In the genomic region with DNA sequence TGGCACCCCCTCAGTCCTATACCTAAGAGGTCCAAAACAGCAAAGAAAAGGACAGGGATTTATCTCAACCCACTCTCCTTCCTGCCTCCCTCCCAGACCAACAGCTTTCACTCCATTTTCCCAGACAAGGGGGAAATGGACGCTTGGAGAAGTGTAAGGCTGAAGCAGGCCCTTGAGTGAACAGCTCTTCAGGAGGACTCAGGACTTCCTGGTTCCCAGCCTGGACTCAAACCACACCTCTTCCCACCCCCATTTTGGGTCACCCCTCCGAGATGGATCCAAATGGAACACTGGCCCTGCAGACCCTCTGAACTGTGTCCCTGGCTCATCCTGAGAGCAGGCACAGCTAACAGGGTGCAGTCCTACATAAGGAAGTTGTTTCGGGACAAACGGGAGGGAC, we compare ENCODE assay signal across 8 cellular contexts. TPM values are rescaled to one million over a fixed set of nuclear protein-coding genes. Genes with fewer than 3 reads are reported as not detected.
A peak's percentile ranks its signal among the peaks of the same experiment; 100 is the strongest.
DNase-seq lines count a peak whose midpoint lies in the region; ATAC-seq and TF ChIP-seq lines count a peak whose summit lies in the region.

No MANE protein-coding gene starts in this region.

- H3K27me3 ChIP-seq in iPS-20b (ENCODE audit: insufficient read depth, low read length) = no peaks in the 10 kb centered on the region

- H3K36me3 ChIP-seq in iPS-20b (ENCODE audit: insufficient read depth, low read depth, low read length) = peaks cover 30% of the 10 kb centered on the region

- DNase-seq in activated CD8-positive, alpha-beta memory T cell treated with anti-CD3 and anti-CD28 coated beads, Interleukin-2, amount 10 ng/mL, durations not matched to agents 7 days and 5 days = no peak
- no peak for DNase-seq in activated CD8-positive, alpha-beta memory T cell treated with anti-CD3 and anti-CD28 coated beads, Interleukin-2, amount 50 U/mL, for 48 hours
- DNase-seq in activated B cell treated with CpG ODN at 0.5 μM for 24 hours (no peak), substantia nigra (lab: John Stamatoyannopoulos, UW) (no peak), DMS 273 treated with DMSO at 0.1 percent for 48 hours (lab: John Stamatoyannopoulos, UW) (no peak), occipital lobe (lab: John Stamatoyannopoulos, UW) (no peak)

- H3K4me1 ChIP-seq in iPS-20b (ENCODE audit: insufficient read depth, low read length) = peaks cover 17% of the 10 kb centered on the region

- POLR2A ChIA-PET in activated B cell treated with CpG ODN at 0.5 μM for 24 hours (lab: Charles Lee) = interaction anchor here (1.0 to 1.6 kb wide), 3 partner anchors 34 to 73 kb away, joined by 3 to 8 read pairs (median 7); partner anchors contain the start of gene TUBA1B

- no peak for ATAC-seq in activated CD8-positive, alpha-beta memory T cell treated with anti-CD3 and anti-CD28 coated beads, Interleukin-2, amount 10 ng/mL, durations not matched to agents 7 days and 5 days
- no peak for ATAC-seq in activated B cell treated with CpG ODN at 0.5 μM for 24 hours (ENCODE audit: low read depth)
- ATAC-seq in GM19467 (IDR thresholded peaks at IDR 0.05; ENCODE audit: unreplicated experiment) = no peak

- peak overlapping the region; percentile 98 for H3K9ac ChIP-seq in iPS-20b (ENCODE audit: low read depth, low read length)

- peak overlapping the region; percentile 72 for H3K27ac Mint-ChIP-seq in activated CD8-positive, alpha-beta memory T cell treated with anti-CD3 and anti-CD28 coated beads, Interleukin-2, amount 10 ng/mL, durations not matched to agents 7 days and 5 days
- peak overlapping the region; percentile 76 for H3K27ac Mint-ChIP-seq in activated B cell treated with CpG ODN at 0.5 μM for 24 hours

- TF ChIP-seq CTCF in activated B cell treated with CpG ODN at 0.5 μM for 24 hours (IDR thresholded peaks at IDR 0.05) = no peak

- no peak overlapping the region for H3K27ac ChIP-seq in iPS-20b (ENCODE audit: low read length)
- H3K27ac ChIP-seq in substantia nigra (ENCODE audit: low read depth, low read length, poor library complexity, severe bottlenecking) = peak overlapping the region; percentile 99

- H3K9me3 ChIP-seq in iPS-20b (ENCODE audit: insufficient read depth, low read depth, low read length) = no peaks in the 10 kb centered on the region

- no peaks in the 10 kb centered on the region for H3K9me3 Mint-ChIP-seq in activated CD8-positive, alpha-beta memory T cell treated with anti-CD3 and anti-CD28 coated beads, Interleukin-2, amount 10 ng/mL, durations not matched to agents 7 days and 5 days (ENCODE audit: low read depth)
- H3K9me3 Mint-ChIP-seq in activated B cell treated with CpG ODN at 0.5 μM for 24 hours = no peaks in the 10 kb centered on the region

- H3K4me3 ChIP-seq in iPS-20b (ENCODE audit: low read length) = peak overlapping the region; percentile 89

- peaks cover 18% of the 10 kb centered on the region for H3K36me3 Mint-ChIP-seq in activated CD8-positive, alpha-beta memory T cell treated with anti-CD3 and anti-CD28 coated beads, Interleukin-2, amount 10 ng/mL, durations not matched to agents 7 days and 5 days
- H3K36me3 Mint-ChIP-seq in activated B cell treated with CpG ODN at 0.5 μM for 24 hours (ENCODE audit: low read depth) = peaks cover 36% of the 10 kb centered on the region

- CTCF ChIA-PET in activated CD8-positive, alpha-beta memory T cell treated with anti-CD3 and anti-CD28 coated beads, Interleukin-2, amount 10 ng/mL, durations not matched to agents 7 days and 5 days (lab: Charles Lee) = interaction anchor here (0.8 to 3.7 kb wide), 9 partner anchors 12 to 209 kb away, joined by 3 to 22 read pairs (median 4); partner anchors contain the start of genes DHH and RHEBL1
- CTCF ChIA-PET in activated B cell treated with CpG ODN at 0.5 μM for 24 hours (lab: Charles Lee) = interaction anchor here (1.2 to 1.8 kb wide), 3 partner anchors 14 to 61 kb away, joined by 3 to 6 read pairs (median 5); no protein-coding TSS in a partner anchor

- no peaks in the 10 kb centered on the region for H3K27me3 Mint-ChIP-seq in activated CD8-positive, alpha-beta memory T cell treated with anti-CD3 and anti-CD28 coated beads, Interleukin-2, amount 10 ng/mL, durations not matched to agents 7 days and 5 days
- no peaks in the 10 kb centered on the region for H3K27me3 Mint-ChIP-seq in activated B cell treated with CpG ODN at 0.5 μM for 24 hours

- H3K4me3 Mint-ChIP-seq in activated CD8-positive, alpha-beta memory T cell treated with anti-CD3 and anti-CD28 coated beads, Interleukin-2, amount 10 ng/mL, durations not matched to agents 7 days and 5 days = peak overlapping the region; percentile 91
- peak overlapping the region; percentile 93 for H3K4me3 Mint-ChIP-seq in activated B cell treated with CpG ODN at 0.5 μM for 24 hours

- peaks cover 50% of the 10 kb centered on the region for H3K4me1 Mint-ChIP-seq in activated CD8-positive, alpha-beta memory T cell treated with anti-CD3 and anti-CD28 coated beads, Interleukin-2, amount 10 ng/mL, durations not matched to agents 7 days and 5 days
- H3K4me1 Mint-ChIP-seq in activated B cell treated with CpG ODN at 0.5 μM for 24 hours = peaks cover 56% of the 10 kb centered on the region

- intact Hi-C loops in activated B cell treated with CpG ODN at 0.5 μM for 24 hours (cut with micrococcal nuclease) = no loop called here

RNA-seq across cellular contexts. Expression of gene KMT2D, which starts 2.7 kb away (rescaled TPM):
- 100 to 1,000 TPM; 107 to 132 TPM for total RNA-seq in activated CD8-positive, alpha-beta memory T cell treated with anti-CD3 and anti-CD28 coated beads, Interleukin-2, amount 10 ng/mL, durations not matched to agents 7 days and 5 days
- total RNA-seq in activated B cell treated with CpG ODN at 0.5 μM for 24 hours (127 and 136 TPM in 2 replicates), occipital lobe (17.6 TPM)

RNA-seq across cellular contexts. Expression of gene RHEBL1, which starts 11.9 kb away (rescaled TPM):
- total RNA-seq in activated CD8-positive, alpha-beta memory T cell treated with anti-CD3 and anti-CD28 coated beads, Interleukin-2, amount 10 ng/mL, durations not matched to agents 7 days and 5 days = 10 to 100 TPM; 14.9 to 15.1 TPM
- total RNA-seq in activated B cell treated with CpG ODN at 0.5 μM for 24 hours (3.2 and 3.3 TPM in 2 replicates), occipital lobe (0.78 TPM)

RNA-seq across cellular contexts. Expression of gene DHH, which starts 36.7 kb away (rescaled TPM):
- under 1 TPM in 1 of 2 experiments, not detected in 1; 0.15 TPM for total RNA-seq in activated CD8-positive, alpha-beta memory T cell treated with anti-CD3 and anti-CD28 coated beads, Interleukin-2, amount 10 ng/mL, durations not matched to agents 7 days and 5 days
- total RNA-seq in activated B cell treated with CpG ODN at 0.5 μM for 24 hours (0.09 TPM in 1 of 2 replicates, not detected in the other), occipital lobe (0.47 TPM)

RNA-seq across cellular contexts. Expression of gene PRKAG1, which starts 39.3 kb away (rescaled TPM):
- 10 to 100 TPM; 58.9 to 66.0 TPM for total RNA-seq in activated CD8-positive, alpha-beta memory T cell treated with anti-CD3 and anti-CD28 coated beads, Interleukin-2, amount 10 ng/mL, durations not matched to agents 7 days and 5 days
- total RNA-seq in activated B cell treated with CpG ODN at 0.5 μM for 24 hours (55.3 and 70.5 TPM in 2 replicates), occipital lobe (27.9 TPM)

RNA-seq across cellular contexts. Expression of gene LMBR1L, which starts 52.8 kb away (rescaled TPM):
- total RNA-seq in activated CD8-positive, alpha-beta memory T cell treated with anti-CD3 and anti-CD28 coated beads, Interleukin-2, amount 10 ng/mL, durations not matched to agents 7 days and 5 days = 10 to 100 TPM; 46.9 to 53.4 TPM
- total RNA-seq in activated B cell treated with CpG ODN at 0.5 μM for 24 hours (64.2 and 79.9 TPM in 2 replicates), occipital lobe (90.8 TPM)
